Comparison of ENCODE assay signal across 31 cellular contexts in genomic region chr9:84991506-84991855, GRCh38.
DNase-seq lines count a peak whose midpoint lies in the region; ATAC-seq and TF ChIP-seq lines count a peak whose summit lies in the region.
"Had no signal": no experiment of that assay in that cellular context is flagged by ENCODE, and none has a peak within 500 bp of the region (broad histone marks: within the 10 kb centered on the region; RNA-seq: fewer than 3 reads in every experiment).

No MANE protein-coding gene starts in this region.

- peak overlapping the region in 13 of 59 donors; percentile 0 to 32 (median 15) for H3K4me3 ChIP-seq in dorsolateral prefrontal cortex
- H3K4me3 ChIP-seq: ascending aorta, GM23338, pancreas, right atrium auricular region, SK-N-MC, thyroid gland, vagina had no signal

- peak overlapping the region in 2 of 3 experiments; percentile 14 to 42 for H3K27ac Mint-ChIP-seq in nephron
- no peak overlapping the region for H3K27ac Mint-ChIP-seq in activated T-cell treated with anti-CD3 and anti-CD28 coated beads, Interleukin-2, amount 50 U/mL, for 72 hours
- H3K27ac Mint-ChIP-seq: activated CD4-positive, alpha-beta T cell treated with anti-CD3 and anti-CD28 coated beads, Interleukin-2, amount 10 ng/mL, durations not matched to agents 24 days and 14 days; activated naive CD8-positive, alpha-beta T cell; CD4-positive, CD25-positive, alpha-beta regulatory T cell; GM23338; mesothelial cell of epicardium; natural killer cell; WTC11 had no signal

- H3K9me3 Mint-ChIP-seq in nephron, result no peaks in the 10 kb centered on the region
- H3K9me3 Mint-ChIP-seq in activated T-cell treated with anti-CD3 and anti-CD28 coated beads, Interleukin-2, amount 50 U/mL, for 72 hours, result no peaks in the 10 kb centered on the region
- H3K9me3 Mint-ChIP-seq: activated CD4-positive, alpha-beta T cell treated with anti-CD3 and anti-CD28 coated beads, Interleukin-2, amount 10 ng/mL, durations not matched to agents 24 days and 14 days; GM23338; mesothelial cell of epicardium; natural killer cell; WTC11 had no signal

- no peak for TF ChIP-seq CTCF in dorsolateral prefrontal cortex (IDR thresholded peaks at IDR 0.05 in 54 of 56, conservative IDR thresholded peaks at IDR 0.05 in 2 of 56; ENCODE audit: low read depth in 1 of 56, partially characterized antibody in 56 of 56)
- TF ChIP-seq CTCF in nephron (IDR thresholded peaks at IDR 0.05; ENCODE audit: unreplicated experiment in 3 of 3), result no peak

- H3K27ac ChIP-seq in dorsolateral prefrontal cortex (peak overlapping the region; percentile 26 to 99 (median 93)), temporal lobe (ENCODE audit: low read depth, low read length) (peak overlapping the region; percentile 95)
- H3K27ac ChIP-seq: ascending aorta, pancreas, right atrium auricular region, SK-N-MC, thyroid gland, vagina had no signal

- H3K27me3 ChIP-seq in dorsolateral prefrontal cortex, result no peaks in the 10 kb centered on the region
- H3K27me3 ChIP-seq: ascending aorta, pancreas, right atrium auricular region, thyroid gland, vagina had no signal

- no peak for ATAC-seq in activated T-cell treated with anti-CD3 and anti-CD28 coated beads, Interleukin-2, amount 50 U/mL, for 72 hours (replicated peaks in 1 of 2)
- ATAC-seq: GM23338; natural killer cell; pancreas; stimulated activated naive CD8-positive, alpha-beta T cell treated with anti-CD3 and anti-CD28 coated beads, Interleukin-15, Interleukin-2, amounts not matched to agents 100 U/mL and 50 U/mL, for 24 hours; WTC11 had no signal

- no peak overlapping the region for H3K4me3 Mint-ChIP-seq in nephron
- H3K4me3 Mint-ChIP-seq in activated T-cell treated with anti-CD3 and anti-CD28 coated beads, Interleukin-2, amount 50 U/mL, for 72 hours, result no peak overlapping the region
- H3K4me3 Mint-ChIP-seq: activated CD4-positive, alpha-beta T cell treated with anti-CD3 and anti-CD28 coated beads, Interleukin-2, amount 10 ng/mL, durations not matched to agents 24 days and 14 days; activated naive CD8-positive, alpha-beta T cell; CD4-positive, CD25-positive, alpha-beta regulatory T cell; central memory CD8-positive, alpha-beta T cell; GM23338; mesothelial cell of epicardium; natural killer cell; WTC11 had no signal

- H3K36me3 Mint-ChIP-seq in nephron (ENCODE audit: low read depth), result no peaks in the 10 kb centered on the region
- H3K36me3 Mint-ChIP-seq in activated T-cell treated with anti-CD3 and anti-CD28 coated beads, Interleukin-2, amount 50 U/mL, for 72 hours (ENCODE audit: insufficient read depth in 2 of 2), result no peaks in the 10 kb centered on the region
- H3K36me3 Mint-ChIP-seq: activated naive CD8-positive, alpha-beta T cell; CD4-positive, CD25-positive, alpha-beta regulatory T cell; mesothelial cell of epicardium; natural killer cell; WTC11 had no signal

- peaks cover 13% of the 10 kb centered on the region for H3K4me1 Mint-ChIP-seq in nephron
- H3K4me1 Mint-ChIP-seq in activated T-cell treated with anti-CD3 and anti-CD28 coated beads, Interleukin-2, amount 50 U/mL, for 72 hours (ENCODE audit: low read depth), result no peaks in the 10 kb centered on the region
- H3K4me1 Mint-ChIP-seq: activated CD4-positive, alpha-beta T cell treated with anti-CD3 and anti-CD28 coated beads, Interleukin-2, amount 10 ng/mL, durations not matched to agents 24 days and 14 days; CD4-positive, CD25-positive, alpha-beta regulatory T cell; central memory CD8-positive, alpha-beta T cell; GM23338; natural killer cell had no signal

- intact Hi-C loops in dorsolateral prefrontal cortex (cut with DNase I), result loop anchor here (2.0 to 10.0 kb wide), 2 partner anchors 47 to 263 kb away; no protein-coding TSS in a partner anchor

- H3K27me3 Mint-ChIP-seq in nephron (ENCODE audit: low read depth), result peaks cover 15% of the 10 kb centered on the region
- no peaks in the 10 kb centered on the region for H3K27me3 Mint-ChIP-seq in activated T-cell treated with anti-CD3 and anti-CD28 coated beads, Interleukin-2, amount 50 U/mL, for 72 hours (ENCODE audit: low read depth)
- H3K27me3 Mint-ChIP-seq: CD4-positive, CD25-positive, alpha-beta regulatory T cell had no signal

- DNase-seq in NCI-H748 (lab: John Stamatoyannopoulos, UW; ENCODE audit: unreplicated experiment) (peak; percentile 24), NCI-H748 treated with DMSO at 0.1 percent for 48 hours (lab: John Stamatoyannopoulos, UW) (no peak), dorsolateral prefrontal cortex (peak in 9 of 10 donors; percentile 53 to 87 (median 68)), NCI-H82 treated with DMSO at 0.1 percent for 48 hours (lab: John Stamatoyannopoulos, UW; ENCODE audit: unreplicated experiment) (no peak), RPMI8226 (no peak)
- no peak for DNase-seq in activated T-cell treated with anti-CD3 and anti-CD28 coated beads, Interleukin-2, amount 50 U/mL, for 72 hours
- DNase-seq: activated CD4-positive, alpha-beta T cell treated with anti-CD3 and anti-CD28 coated beads, Interleukin-2, amount 10 ng/mL, durations not matched to agents 24 days and 14 days; activated CD8-positive, alpha-beta memory T cell treated with anti-CD3 and anti-CD28 coated beads for 24 hours; activated T-cell treated with anti-CD3 and anti-CD28 coated beads for 4 hours; CD4-positive, CD25-positive, alpha-beta regulatory T cell; islet precursor cell; natural killer cell; NCI-H1048; NCI-H1694; NCI-H2171; OCI-M1; pancreas; small intestine; stimulated activated naive CD8-positive, alpha-beta T cell treated with anti-CD3 and anti-CD28 coated beads, Interleukin-15, Interleukin-2, amounts not matched to agents 100 U/mL and 50 U/mL, for 24 hours; thyroid gland had no signal

Comparison
In these comparisons a context has a peak if more than half of its experiments do, and no peak if none do; other contexts are left out.
1. DNase-seq: peak in NCI-H748 (single experiment) and dorsolateral prefrontal cortex (9 of 10); none in NCI-H748 treated with DMSO at 0.1 percent for 48 hours (single experiment), NCI-H82 treated with DMSO at 0.1 percent for 48 hours (single experiment), RPMI8226 (single experiment) and activated T-cell treated with anti-CD3 and anti-CD28 coated beads, Interleukin-2, amount 50 U/mL, for 72 hours (0 of 2).